ENCODE assay signal across 5 cellular contexts in the genomic region with DNA sequence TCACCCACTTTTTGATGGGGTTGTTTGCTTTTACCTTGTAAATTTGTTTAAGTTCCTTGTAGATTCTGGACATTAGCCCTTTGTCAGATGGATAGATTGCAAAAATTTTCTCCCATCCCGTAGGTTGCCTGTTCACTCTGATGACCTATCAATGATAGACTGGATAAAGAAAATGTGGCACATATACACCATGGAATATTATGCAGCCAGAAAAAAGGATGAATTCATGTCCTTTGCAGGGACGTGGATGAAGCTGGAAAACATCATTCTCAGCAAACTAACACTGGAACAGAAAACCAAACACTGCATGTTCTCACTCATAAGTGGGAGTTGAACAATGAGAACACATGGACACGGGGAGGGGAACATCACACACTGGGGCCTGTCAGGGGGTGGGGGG. TPM values are rescaled to one million over a fixed set of nuclear protein-coding genes. Genes with fewer than 3 reads are reported as not detected.
"Had no signal": no experiment of that assay in that cellular context is flagged by ENCODE, and none has a peak within 500 bp of the region (broad histone marks: within the 10 kb centered on the region; RNA-seq: fewer than 3 reads in every experiment).

No MANE protein-coding gene starts in this region.

RNA-seq across cellular contexts. Expression of a gene that starts 15.5 kb away (rescaled TPM):
- polyA plus RNA-seq: GM23338 had no signal

RNA-seq across cellular contexts. Expression of a gene that starts 44.8 kb away (rescaled TPM):
- total RNA-seq: H4, H7 had no signal

RNA-seq across cellular contexts. Expression of a gene that starts 58.0 kb away (rescaled TPM):
- total RNA-seq: GM23248, H1 had no signal
